In genomic region chr1:64080947-64081562, GRCh38 we compare ENCODE assay signal across 20 cellular contexts.
A peak's percentile ranks its signal among the peaks of the same experiment; 100 is the strongest.
DNase-seq lines count a peak whose midpoint lies in the region; ATAC-seq and TF ChIP-seq lines count a peak whose summit lies in the region.
"Had no signal": no experiment of that assay in that cellular context is flagged by ENCODE, and none has a peak within 500 bp of the region (broad histone marks: within the 10 kb centered on the region; RNA-seq: fewer than 3 reads in every experiment).

No MANE protein-coding gene starts in this region.

- H4K20me1 ChIP-seq in GM23338 (replicated peaks; ENCODE audit: insufficient read depth): peaks cover 14% of the 10 kb centered on the region
- no peaks in the 10 kb centered on the region for H4K20me1 ChIP-seq in osteoblast (ENCODE audit: insufficient read depth, low read length)

- H3K4me1 ChIP-seq in GM23338 (ENCODE audit: insufficient read depth) (peaks cover 10% of the 10 kb centered on the region), osteoblast (ENCODE audit: insufficient read depth, low read length) (peaks cover 34% of the 10 kb centered on the region)
- H3K4me1 ChIP-seq: BE2C, testis had no signal

- H3K4me3 ChIP-seq in GM23338: no peak overlapping the region
- no peak overlapping the region for H3K4me3 ChIP-seq in osteoblast (ENCODE audit: insufficient read depth, low read length)
- H3K4me3 ChIP-seq: GM12878, SK-N-MC, testis had no signal

- DNase-seq in GM23338 (ENCODE audit: low spot score) (no peak), RWPE1 (ENCODE audit: low spot score) (peak; percentile 36), osteoblast (ENCODE audit: insufficient read length, low spot score, missing footprints) (peak; percentile 36), HPDE6-E6E7 (ENCODE audit: extremely low spot score) (no peak)
- DNase-seq: BE2C; Caco-2; caudate nucleus; effector memory CD4-positive, alpha-beta T cell; NCI-H526 treated with DMSO at 0.1 percent for 48 hours; stimulated activated CD4-positive, alpha-beta T cell treated with anti-CD3 and anti-CD28 coated beads, Interleukin-12 subunit alpha, Interleukin-12 subunit beta, amount 100 ng/mL, for 4 hours; T-helper 9 cell; testis had no signal

- H3K9me3 Mint-ChIP-seq in GM23338: no peaks in the 10 kb centered on the region
- H3K9me3 Mint-ChIP-seq: activated T-helper 17 cell treated with anti-CD3 and anti-CD28 coated beads, Interleukin-2, amount 50 U/mL, for 72 hours; nephron had no signal

- H3K36me3 ChIP-seq in GM23338 (ENCODE audit: insufficient read depth): no peaks in the 10 kb centered on the region
- H3K36me3 ChIP-seq in osteoblast (ENCODE audit: insufficient read depth, low read length): no peaks in the 10 kb centered on the region
- H3K36me3 ChIP-seq: BE2C had no signal

- H3K27ac ChIP-seq in GM23338 (ENCODE audit: low read depth) (no peak overlapping the region), RWPE1 (no peak overlapping the region), osteoblast (ENCODE audit: low read depth, low read length) (peak overlapping the region; percentile 2)
- H3K27ac ChIP-seq: SK-N-MC, testis had no signal

- ATAC-seq in GM23338 (no peak), esophagus mucosa (peak; percentile 20), HG03457 (IDR thresholded peaks at IDR 0.05; ENCODE audit: unreplicated experiment) (no peak), HG03469 (IDR thresholded peaks at IDR 0.05; ENCODE audit: unreplicated experiment) (no peak), HG02678 (IDR thresholded peaks at IDR 0.05; ENCODE audit: unreplicated experiment) (no peak)
- ATAC-seq: activated T-helper 17 cell treated with anti-CD3 and anti-CD28 coated beads, Interleukin-2, amount 50 U/mL, for 72 hours; GM12878 had no signal

- H3K9me3 ChIP-seq in osteoblast (ENCODE audit: low read depth, low read length): no peaks in the 10 kb centered on the region
- H3K9me3 ChIP-seq: BE2C, Caco-2, testis had no signal

- no peaks in the 10 kb centered on the region for H3K27me3 ChIP-seq in GM23338 (ENCODE audit: insufficient read depth)
- no peaks in the 10 kb centered on the region for H3K27me3 ChIP-seq in osteoblast (ENCODE audit: insufficient read depth, low read length)
- H3K27me3 ChIP-seq: BE2C, testis had no signal

- H3K4me1 Mint-ChIP-seq in GM23338: peaks cover 4% of the 10 kb centered on the region
- H3K4me1 Mint-ChIP-seq: activated T-helper 17 cell treated with anti-CD3 and anti-CD28 coated beads, Interleukin-2, amount 50 U/mL, for 72 hours had no signal

- H3K27me3 Mint-ChIP-seq in GM23338 (ENCODE audit: insufficient read depth, low read depth, poor library complexity): no peaks in the 10 kb centered on the region
- H3K27me3 Mint-ChIP-seq: activated T-helper 17 cell treated with anti-CD3 and anti-CD28 coated beads, Interleukin-2, amount 50 U/mL, for 72 hours had no signal

- no peak for TF ChIP-seq CTCF in GM23338 (conservative IDR thresholded peaks at IDR 0.05; ENCODE audit: low read depth in 2 of 2)
- no peak for TF ChIP-seq CTCF in RWPE1 (conservative IDR thresholded peaks at IDR 0.05; ENCODE audit: low read depth)
- TF ChIP-seq CTCF in osteoblast (IDR thresholded peaks at IDR 0.05; ENCODE audit: extremely low read depth, low read depth, low read length): no peak

- H2AFZ ChIP-seq in GM23338 (no peak overlapping the region), osteoblast (ENCODE audit: low read length) (no peak overlapping the region)

- no peak overlapping the region for H3K4me3 Mint-ChIP-seq in GM23338
- H3K4me3 Mint-ChIP-seq: activated T-helper 17 cell treated with anti-CD3 and anti-CD28 coated beads, Interleukin-2, amount 50 U/mL, for 72 hours; nephron had no signal

- CTCF ChIA-PET in RWPE1 (lab: Yijun Ruan, JAX): interaction anchor here (0.7 kb wide), 1 partner anchor 145 kb away, joined by 3 read pairs; no protein-coding TSS in a partner anchor

- H3K4me2 ChIP-seq in GM23338 (no peak overlapping the region), osteoblast (ENCODE audit: insufficient read depth, low read length) (no peak overlapping the region)

- H3K79me2 ChIP-seq in GM23338 (replicated peaks; ENCODE audit: insufficient read depth) (peaks cover 20% of the 10 kb centered on the region), osteoblast (ENCODE audit: insufficient read depth, low read length) (no peaks in the 10 kb centered on the region)

- POLR2A ChIA-PET in RWPE1 (lab: Yijun Ruan, JAX; ENCODE audit: low non-redundant PET): no interaction called here

- H3K27ac Mint-ChIP-seq in GM23338: 0 out of 2 replicates have a peak overlapping the region, but pooled peaks have one; percentile 43
- H3K27ac Mint-ChIP-seq: activated T-helper 17 cell treated with anti-CD3 and anti-CD28 coated beads, Interleukin-2, amount 50 U/mL, for 72 hours; nephron had no signal

- H3K9me2 ChIP-seq in GM23338 (ENCODE audit: insufficient read depth): no peaks in the 10 kb centered on the region

- no peaks in the 10 kb centered on the region for H3K36me3 Mint-ChIP-seq in GM23338 (ENCODE audit: low read depth)

- no peaks in the 10 kb centered on the region for H3F3A ChIP-seq in GM23338 (replicated peaks; ENCODE audit: low read depth)

TF ChIP-seq in GM23338, 12 proteins besides CTCF, POLR2A, EP300 and RAD21:
- TF ChIP-seq EZH2phosphoT487 (IDR thresholded peaks at IDR 0.05; ENCODE audit: unreplicated experiment) (no peak), REST (IDR thresholded peaks at IDR 0.05; ENCODE audit: unreplicated experiment) (no peak)
TF ChIP-seq in GM23338: peak in this region for 0.

Comparison
In these comparisons a context has a peak if more than half of its experiments do, and no peak if none do; other contexts are left out.
1. DNase-seq: peak in RWPE1 (single experiment) and osteoblast (single experiment); none in GM23338 (single experiment) and HPDE6-E6E7 (single experiment).